Comparison of ENCODE assay signal across 11 cellular contexts in genomic region chr10:89861199-89861573, GRCh38.
DNase-seq lines count a peak whose midpoint lies in the region; ATAC-seq and TF ChIP-seq lines count a peak whose summit lies in the region.
"Had no signal": no experiment of that assay in that cellular context is flagged by ENCODE, and none has a peak within 500 bp of the region (broad histone marks: within the 10 kb centered on the region; RNA-seq: fewer than 3 reads in every experiment).

No MANE protein-coding gene starts in this region.

- peak overlapping the region; percentile 70 for H3K4me2 ChIP-seq in BLaER1
- peak overlapping the region; percentile 68 for H3K4me2 ChIP-seq in HCT116 (ENCODE audit: low read length)

- DNase-seq in HCT116 (ENCODE audit: low read depth, low spot score) (no peak), NCI-H345 treated with DMSO at 0.1 percent for 48 hours (lab: John Stamatoyannopoulos, UW; ENCODE audit: unreplicated experiment) (no peak)
- no peak for DNase-seq in activated naive CD8-positive, alpha-beta T cell treated with anti-CD3 and anti-CD28 coated beads for 36 hours
- no peak for DNase-seq in activated CD4-positive, CD25-positive, alpha-beta regulatory T cell (lab: John Stamatoyannopoulos, UW)
- DNase-seq: COR-L47, endodermal cell had no signal

- H3K4me3 ChIP-seq in BLaER1 (peak overlapping the region; percentile 48), HCT116 (replicated peaks in 1 of 2; ENCODE audit: low read depth in 1 of 2, low read length in 2 of 2) (no peak overlapping the region), mesodermal cell (ENCODE audit: extremely low read depth, insufficient read depth, low read length, poor library complexity, severe bottlenecking) (no peak overlapping the region)

- BruUV-seq in HCT116 (replicated peaks; lab: Mats Ljungman, UMichigan), result no TSS peak

- peaks cover 26% of the 10 kb centered on the region for H3K4me1 Mint-ChIP-seq in activated naive CD8-positive, alpha-beta T cell treated with anti-CD3 and anti-CD28 coated beads for 36 hours

- H3K27ac Mint-ChIP-seq in activated naive CD8-positive, alpha-beta T cell treated with anti-CD3 and anti-CD28 coated beads for 36 hours, result peak overlapping the region; percentile 78
- H3K27ac Mint-ChIP-seq: endodermal cell had no signal

- H3K36me3 ChIP-seq in BLaER1, result no peaks in the 10 kb centered on the region
- no peaks in the 10 kb centered on the region for H3K36me3 ChIP-seq in HCT116 (ENCODE audit: control insufficient read depth in 1 of 2, insufficient read depth in 2 of 2, low read length in 2 of 2)
- H3K36me3 ChIP-seq in mesodermal cell (ENCODE audit: control insufficient read depth, insufficient read depth, low read length), result no peaks in the 10 kb centered on the region

- POLR2A ChIA-PET in HCT116 (lab: Charles Lee), result no interaction called here

- H4K20me1 ChIP-seq in BLaER1, result no peaks in the 10 kb centered on the region
- H4K20me1 ChIP-seq in HCT116 (ENCODE audit: insufficient read depth), result no peaks in the 10 kb centered on the region

- no peak for ATAC-seq in HCT116
- no peak for ATAC-seq in GM18858 (IDR thresholded peaks at IDR 0.05; ENCODE audit: unreplicated experiment)
- ATAC-seq in GM21576 (IDR thresholded peaks at IDR 0.05; ENCODE audit: unreplicated experiment), result no peak

- H3K27me3 ChIP-seq in BLaER1 (no peaks in the 10 kb centered on the region), HCT116 (ENCODE audit: insufficient read depth, low read length) (no peaks in the 10 kb centered on the region)

- H3K4me3 Mint-ChIP-seq in activated naive CD8-positive, alpha-beta T cell treated with anti-CD3 and anti-CD28 coated beads for 36 hours, result no peak overlapping the region
- H3K4me3 Mint-ChIP-seq: endodermal cell had no signal

- H3K27ac ChIP-seq in BLaER1 (peak overlapping the region; percentile 81), HCT116 (ENCODE audit: low read depth, low read length) (peak overlapping the region; percentile 88), mesodermal cell (ENCODE audit: low read depth, low read length, severe bottlenecking) (peak overlapping the region; percentile 78)
- H3K27ac ChIP-seq: parathyroid adenoma had no signal

- TF ChIP-seq POLR2A in HCT116 (IDR thresholded peaks at IDR 0.05; ENCODE audit: borderline replicate concordance, extremely low read depth, insufficient read depth, insufficient read length), result no peak

- no peaks in the 10 kb centered on the region for H3K9me3 Mint-ChIP-seq in activated naive CD8-positive, alpha-beta T cell treated with anti-CD3 and anti-CD28 coated beads for 36 hours
- H3K9me3 Mint-ChIP-seq: endodermal cell had no signal

- peak overlapping the region; percentile 95 for H2AFZ ChIP-seq in HCT116 (ENCODE audit: low read depth, low read length, poor library complexity, severe bottlenecking)

- CTCF ChIA-PET in HCT116 (lab: Charles Lee), result no interaction called here

- intact Hi-C loops in HCT116 (cut with micrococcal nuclease), result no loop called here

- H3K27me3 Mint-ChIP-seq in activated naive CD8-positive, alpha-beta T cell treated with anti-CD3 and anti-CD28 coated beads for 36 hours, result no peaks in the 10 kb centered on the region

- H3K36me3 Mint-ChIP-seq in activated naive CD8-positive, alpha-beta T cell treated with anti-CD3 and anti-CD28 coated beads for 36 hours, result no peaks in the 10 kb centered on the region

- no peaks in the 10 kb centered on the region for H3K79me2 ChIP-seq in HCT116 (ENCODE audit: insufficient read depth, low read length)
- H3K79me2 ChIP-seq: parathyroid adenoma had no signal

- RAD21 ChIA-PET in HCT116 (lab: Charles Lee; ENCODE audit: low non-redundant PET in 1 of 2, low total read pairs in 2 of 2, uncharacterized antibody in 2 of 2, unreplicated experiment in 2 of 2), result no interaction called here

- H3K9me3 ChIP-seq in BLaER1 (no peaks in the 10 kb centered on the region), HCT116 (ENCODE audit: control insufficient read depth in 1 of 2, insufficient read depth in 1 of 2, low read depth in 1 of 2, low read length in 2 of 2) (no peaks in the 10 kb centered on the region), mesodermal cell (ENCODE audit: control insufficient read depth, low read length) (no peaks in the 10 kb centered on the region)

- H3K9ac ChIP-seq in BLaER1, result peak overlapping the region; percentile 51; the same call in 1 of the 2 replicates
- no peak overlapping the region for H3K9ac ChIP-seq in HCT116 (ENCODE audit: low read length)
- H3K9ac ChIP-seq: parathyroid adenoma had no signal

- no peak for TF ChIP-seq RAD21 in HCT116 (IDR thresholded peaks at IDR 0.05; ENCODE audit: low read depth)

- H3K9me2 ChIP-seq in HCT116 (ENCODE audit: insufficient read depth), result no peaks in the 10 kb centered on the region

- H3K4me1 ChIP-seq in BLaER1 (peaks cover 27% of the 10 kb centered on the region), HCT116 (ENCODE audit: control insufficient read depth in 1 of 2, insufficient read depth in 2 of 2, low read length in 2 of 2) (peaks cover 24 to 29% of the 10 kb centered on the region in 2 experiments), mesodermal cell (ENCODE audit: control insufficient read depth, insufficient read depth, low read length, poor library complexity, severe bottlenecking) (peaks cover 11% of the 10 kb centered on the region)
- H3K4me1 ChIP-seq: parathyroid adenoma had no signal

- TF ChIP-seq CTCF in HCT116 (IDR thresholded peaks at IDR 0.05 in 2 of 3, conservative IDR thresholded peaks at IDR 0.05 in 1 of 3; ENCODE audit: borderline replicate concordance in 1 of 3, insufficient read depth in 1 of 3, low read depth in 2 of 3, low read length in 2 of 3), result no peak

TF ChIP-seq in HCT116, 20 proteins besides CTCF, POLR2A, EP300 and RAD21:
- TF ChIP-seq SIN3A (IDR thresholded peaks at IDR 0.05; ENCODE audit: low read depth) (no peak), YY1 (IDR thresholded peaks at IDR 0.05; ENCODE audit: extremely low read depth, insufficient replicate concordance, low read depth, low read length) (no peak), CEBPB (IDR thresholded peaks at IDR 0.05; ENCODE audit: low read depth) (no peak), ZFX (IDR thresholded peaks at IDR 0.05) (no peak)
TF ChIP-seq in HCT116: peak in this region for 0.
